In genomic region chr17:10702574-10702973, GRCh38 we compare ENCODE assay signal across 12 cellular contexts. TPM values are rescaled to one million over a fixed set of nuclear protein-coding genes. Genes with fewer than 3 reads are reported as not detected.
DNase-seq lines count a peak whose midpoint lies in the region; ATAC-seq and TF ChIP-seq lines count a peak whose summit lies in the region.
"Had no signal": no experiment of that assay in that cellular context is flagged by ENCODE, and none has a peak within 500 bp of the region (broad histone marks: within the 10 kb centered on the region; RNA-seq: fewer than 3 reads in every experiment).

No MANE protein-coding gene starts in this region.

- in situ Hi-C loops in transverse colon (cut with MboI; ENCODE audit: low pct_ligation_motif_present in 1 of 4, low pct_unique_long_range_greater_than_20kb in 1 of 4, low sequenced_read_pairs in 3 of 4) = no loop called here

- H3K4me3 Mint-ChIP-seq in naive thymus-derived CD8-positive, alpha-beta T cell = peak overlapping the region; percentile 44 to 91 (median 72)

- H3K4me3 ChIP-seq in transverse colon = no peak overlapping the region
- H3K4me3 ChIP-seq: body of pancreas had no signal

- no peaks in the 10 kb centered on the region for H3K27me3 ChIP-seq in transverse colon
- H3K27me3 ChIP-seq: body of pancreas had no signal

- no peaks in the 10 kb centered on the region for H3K27me3 Mint-ChIP-seq in naive thymus-derived CD8-positive, alpha-beta T cell

- H3K9me3 Mint-ChIP-seq in naive thymus-derived CD8-positive, alpha-beta T cell = no peaks in the 10 kb centered on the region

- intact Hi-C loops in transverse colon (cut with DNase I; ENCODE audit: low total_unique reads) = loop anchor here (10.0 kb wide), 1 partner anchor 58 kb away; no protein-coding TSS in a partner anchor

- no peak for TF ChIP-seq EP300 in transverse colon (IDR thresholded peaks at IDR 0.05; ENCODE audit: low read depth)

- peaks cover 0 to 31% (median 9%) of the 10 kb centered on the region in 4 donors for H3K36me3 ChIP-seq in transverse colon

- no peak for TF ChIP-seq CTCF in transverse colon (IDR thresholded peaks at IDR 0.05)

- peaks cover 5 to 15% (median 14%) of the 10 kb centered on the region in 4 donors for H3K4me1 ChIP-seq in transverse colon

- H3K36me3 Mint-ChIP-seq in naive thymus-derived CD8-positive, alpha-beta T cell = peaks cover 15 to 47% (median 19%) of the 10 kb centered on the region in 3 donors

- WGBS in transverse colon (ENCODE audit: low coverage in 1 of 2), 2 donors = 65 to 83% methylated on average over 1 to 2 of the region's 2 CpGs

- no peak for TF ChIP-seq POLR2A in transverse colon (IDR thresholded peaks at IDR 0.05)

- POLR2A ChIA-PET in naive thymus-derived CD8-positive, alpha-beta T cell (lab: Charles Lee) = no interaction called here

- peak overlapping the region; percentile 87 to 98 (median 94) for H3K27ac Mint-ChIP-seq in naive thymus-derived CD8-positive, alpha-beta T cell

- DNase-seq in EL = peak; percentile 79
- DNase-seq in LHCN-M2 (ENCODE audit: low read depth) = peak; percentile 78
- peak; percentile 59 for DNase-seq in amniotic epithelial cell (ENCODE audit: low read depth)
- no peak for DNase-seq in naive thymus-derived CD8-positive, alpha-beta T cell
- no peak for DNase-seq in NCI-H2196 (lab: John Stamatoyannopoulos, UW; ENCODE audit: unreplicated experiment)
- no peak for DNase-seq in NK-92 treated with Interleukin-12 subunit alpha and Interleukin-12 subunit beta, amount 100 ng/mL, for 24 hours (lab: John Stamatoyannopoulos, UW)
- no peak for DNase-seq in transverse colon
- DNase-seq: activated CD4-positive, CD25-positive, alpha-beta regulatory T cell treated with anti-CD3 and anti-CD28 coated beads, Interleukin-2, amount 50 U/mL, for 72 hours; NCI-H1436 treated with DMSO at 0.1 percent for 48 hours; retina had no signal

- no peak overlapping the region for H3K27ac ChIP-seq in transverse colon
- H3K27ac ChIP-seq: body of pancreas had no signal

- no peaks in the 10 kb centered on the region for H3K9me3 ChIP-seq in transverse colon
- H3K9me3 ChIP-seq: body of pancreas had no signal

- H3K4me1 Mint-ChIP-seq in naive thymus-derived CD8-positive, alpha-beta T cell = peaks cover 29 to 80% (median 72%) of the 10 kb centered on the region in 4 donors

- ATAC-seq in naive thymus-derived CD8-positive, alpha-beta T cell = no peak
- ATAC-seq: body of pancreas, Panc1 had no signal

RNA-seq across cellular contexts. Expression of gene ADPRM, which starts 5.2 kb away (rescaled TPM):
- total RNA-seq in LHCN-M2 (2014; rRNA removed) (7.3 and 9.4 TPM in 2 replicates), transverse colon (10 to 100 TPM in 1 of 4 donors, 1 to 10 TPM in 3; 2.8 to 16.2 (median 6.1) TPM)
- polyA plus RNA-seq in LHCN-M2 (2012) = 6.0 TPM
- 10 to 100 TPM; 76.7 to 80.2 TPM for total RNA-seq in naive thymus-derived CD8-positive, alpha-beta T cell
- polyA plus RNA-seq in naive thymus-derived CD8-positive, alpha-beta T cell = 10 to 100 TPM; 69.4 to 91.5 (median 74.2) TPM

RNA-seq across cellular contexts. Expression of gene SCO1, which starts 5.2 kb away (rescaled TPM):
- 37.0 and 40.7 TPM in 2 replicates for total RNA-seq in LHCN-M2 (2014; rRNA removed)
- 18.9 TPM for polyA plus RNA-seq in LHCN-M2 (2012)
- 10 to 100 TPM; 31.7 to 38.7 TPM for total RNA-seq in naive thymus-derived CD8-positive, alpha-beta T cell
- 10 to 100 TPM; 15.7 to 17.5 (median 15.9) TPM for polyA plus RNA-seq in naive thymus-derived CD8-positive, alpha-beta T cell
- total RNA-seq in transverse colon = 10 to 100 TPM; 19.1 to 53.5 (median 34.6) TPM

RNA-seq across cellular contexts. Expression of gene TMEM220, which starts 27.2 kb away (rescaled TPM):
- 2.4 and 4.8 TPM in 2 replicates for total RNA-seq in LHCN-M2 (2014; rRNA removed)
- polyA plus RNA-seq in LHCN-M2 (2012) = 3.2 TPM
- total RNA-seq in naive thymus-derived CD8-positive, alpha-beta T cell = 10 to 100 TPM in 1 of 2 experiments, 1 to 10 TPM in 1; 8.9 to 13.8 TPM
- polyA plus RNA-seq in naive thymus-derived CD8-positive, alpha-beta T cell = 10 to 100 TPM in 2 of 3 donors, 1 to 10 TPM in 1; 8.8 to 19.0 (median 11.5) TPM
- 10 to 100 TPM in 1 of 4 donors, 1 to 10 TPM in 2, not detected in 1; 2.4 to 18.2 (median 8.1) TPM for total RNA-seq in transverse colon

RNA-seq across cellular contexts. Expression of gene MYH3, which starts 45.5 kb away (rescaled TPM):
- 0.19 and 0.40 TPM in 2 replicates for total RNA-seq in LHCN-M2 (2014; rRNA removed)
- 0.23 TPM for polyA plus RNA-seq in LHCN-M2 (2012)
- total RNA-seq in naive thymus-derived CD8-positive, alpha-beta T cell = 10 to 100 TPM; 15.4 to 16.0 TPM
- 1 to 10 TPM in 1 of 3 donors, under 1 TPM in 2; 0.39 to 1.1 (median 0.60) TPM for polyA plus RNA-seq in naive thymus-derived CD8-positive, alpha-beta T cell
- 1 to 10 TPM; 2.2 to 6.6 (median 3.6) TPM for total RNA-seq in transverse colon

Comparison
In these comparisons a context has a peak if more than half of its experiments do, and no peak if none do; other contexts are left out.
1. DNase-seq: peak in EL (single experiment), LHCN-M2 (single experiment) and amniotic epithelial cell (single experiment); none in naive thymus-derived CD8-positive, alpha-beta T cell (0 of 10), NCI-H2196 (single experiment), NK-92 treated with Interleukin-12 subunit alpha and Interleukin-12 subunit beta, amount 100 ng/mL, for 24 hours (single experiment) and transverse colon (single experiment).